In genomic region chr18:32091325-32091723, GRCh38 we compare ENCODE assay signal across 8 cellular contexts. TPM values are rescaled to one million over a fixed set of nuclear protein-coding genes. Genes with fewer than 3 reads are reported as not detected.
A peak's percentile ranks its signal among the peaks of the same experiment; 100 is the strongest.
DNase-seq lines count a peak whose midpoint lies in the region; ATAC-seq and TF ChIP-seq lines count a peak whose summit lies in the region.

No MANE protein-coding gene starts in this region.

- 37 to 42% methylated on average over 7 of the region's 7 CpGs for WGBS in transverse colon (ENCODE audit: low coverage in 1 of 2), 2 donors

- H3K9me3 Mint-ChIP-seq in activated naive CD4-positive, alpha-beta T cell treated with anti-CD3 and anti-CD28 coated beads for 36 hours, result no peaks in the 10 kb centered on the region

- H3K4me1 Mint-ChIP-seq in activated naive CD4-positive, alpha-beta T cell treated with anti-CD3 and anti-CD28 coated beads for 36 hours (ENCODE audit: low read depth), result peaks cover 35% of the 10 kb centered on the region

- H3K27ac ChIP-seq in lower lobe of right lung (peak overlapping the region; percentile 100), transverse colon (peak overlapping the region; percentile 100)

- H3K27ac Mint-ChIP-seq in activated naive CD4-positive, alpha-beta T cell treated with anti-CD3 and anti-CD28 coated beads for 36 hours, result peak overlapping the region; percentile 96

- H3K9me3 ChIP-seq in lower lobe of right lung (no peaks in the 10 kb centered on the region), transverse colon (no peaks in the 10 kb centered on the region)

- CTCF ChIA-PET in activated naive CD4-positive, alpha-beta T cell treated with anti-CD3 and anti-CD28 coated beads for 36 hours (lab: Charles Lee), result interaction anchor here (0.5 to 1.6 kb wide), 4 partner anchors 12 to 380 kb away, joined by 3 read pairs; partner anchors contain the start of gene GAREM1

- in situ Hi-C loops in astrocyte of the spinal cord (cut with HindIII; ENCODE audit: low sequenced_read_pairs) (no loop called here), transverse colon (cut with MboI; ENCODE audit: low pct_ligation_motif_present in 1 of 4, low pct_unique_long_range_greater_than_20kb in 1 of 4, low sequenced_read_pairs in 3 of 4) (loop anchor here in 1 of 4 donors (25.0 kb wide), 1 partner anchor 154 kb away; the partner anchor contains the start of gene TRAPPC8), GM13976 (cut with MboI; ENCODE audit: low sequenced_read_pairs, unreplicated experiment) (no loop called here)

- no peaks in the 10 kb centered on the region for H3K27me3 Mint-ChIP-seq in activated naive CD4-positive, alpha-beta T cell treated with anti-CD3 and anti-CD28 coated beads for 36 hours (ENCODE audit: low read depth)

- TF ChIP-seq POLR2A in transverse colon (IDR thresholded peaks at IDR 0.05), result no peak

- H3K4me3 Mint-ChIP-seq in activated naive CD4-positive, alpha-beta T cell treated with anti-CD3 and anti-CD28 coated beads for 36 hours, result peak overlapping the region; percentile 97

- ATAC-seq in lower lobe of right lung, result no peak

- peaks cover 7% of the 10 kb centered on the region for H3K36me3 ChIP-seq in lower lobe of right lung
- H3K36me3 ChIP-seq in transverse colon, result no peaks in the 10 kb centered on the region

- TF ChIP-seq CTCF in astrocyte of the spinal cord (IDR thresholded peaks at IDR 0.05; ENCODE audit: low read depth, low read length) (no peak), lower lobe of right lung (IDR thresholded peaks at IDR 0.05) (no peak), transverse colon (IDR thresholded peaks at IDR 0.05) (no peak), GM13976 (IDR thresholded peaks at IDR 0.05; ENCODE audit: borderline replicate concordance, control extremely low read depth, extremely low read depth, insufficient read depth, missing control alignments) (no peak)

- H3K4me1 ChIP-seq in lower lobe of right lung, result peaks cover 34% of the 10 kb centered on the region
- H3K4me1 ChIP-seq in transverse colon, result peaks cover 8 to 32% (median 19%) of the 10 kb centered on the region in 4 donors

- intact Hi-C loops in activated naive CD4-positive, alpha-beta T cell treated with anti-CD3 and anti-CD28 coated beads for 36 hours (cut with micrococcal nuclease), result loop anchor here (5.0 to 10.0 kb wide), 2 partner anchors 441 to 597 kb away; partner anchors contain the start of gene DSG2
- intact Hi-C loops in lower lobe of right lung (cut with DNase I) (no loop called here), transverse colon (cut with DNase I; ENCODE audit: low total_unique reads) (no loop called here)

- TF ChIP-seq EP300 in transverse colon (IDR thresholded peaks at IDR 0.05; ENCODE audit: low read depth), result no peak

- H3K4me3 ChIP-seq in astrocyte of the spinal cord (ENCODE audit: low read depth, low read length), result peak overlapping the region; percentile 60
- peak overlapping the region; percentile 94 for H3K4me3 ChIP-seq in lower lobe of right lung
- H3K4me3 ChIP-seq in transverse colon, result peak overlapping the region; percentile 85 to 98 (median 88)

- DNase-seq in activated naive CD4-positive, alpha-beta T cell treated with anti-CD3 and anti-CD28 coated beads for 36 hours, result no peak
- no peak for DNase-seq in activated naive CD4-positive, alpha-beta T cell (lab: John Stamatoyannopoulos, UW)
- no peak for DNase-seq in astrocyte of the spinal cord (ENCODE audit: low read depth, low spot score)
- no peak for DNase-seq in lower lobe of right lung
- no peak for DNase-seq in transverse colon
- DNase-seq in NCI-H1930 (lab: John Stamatoyannopoulos, UW), result no peak
- DNase-seq in GM13976 (ENCODE audit: low spot score), result no peak
- DNase-seq in DMS53 (lab: John Stamatoyannopoulos, UW), result no peak

- peaks cover 30% of the 10 kb centered on the region for H3K36me3 Mint-ChIP-seq in activated naive CD4-positive, alpha-beta T cell treated with anti-CD3 and anti-CD28 coated beads for 36 hours (ENCODE audit: low read depth)

- H3K27me3 ChIP-seq in lower lobe of right lung (ENCODE audit: low read depth) (no peaks in the 10 kb centered on the region), transverse colon (no peaks in the 10 kb centered on the region)

RNA-seq across cellular contexts. Expression of gene RNF138, which starts 0.3 kb away (rescaled TPM):
- total RNA-seq in activated naive CD4-positive, alpha-beta T cell treated with anti-CD3 and anti-CD28 coated beads for 36 hours, result 10 to 100 TPM; 75.4 to 85.5 TPM
- total RNA-seq in lower lobe of right lung (31.0 TPM), transverse colon (10 to 100 TPM; 18.3 to 32.2 (median 28.5) TPM)
